In the genomic region with DNA sequence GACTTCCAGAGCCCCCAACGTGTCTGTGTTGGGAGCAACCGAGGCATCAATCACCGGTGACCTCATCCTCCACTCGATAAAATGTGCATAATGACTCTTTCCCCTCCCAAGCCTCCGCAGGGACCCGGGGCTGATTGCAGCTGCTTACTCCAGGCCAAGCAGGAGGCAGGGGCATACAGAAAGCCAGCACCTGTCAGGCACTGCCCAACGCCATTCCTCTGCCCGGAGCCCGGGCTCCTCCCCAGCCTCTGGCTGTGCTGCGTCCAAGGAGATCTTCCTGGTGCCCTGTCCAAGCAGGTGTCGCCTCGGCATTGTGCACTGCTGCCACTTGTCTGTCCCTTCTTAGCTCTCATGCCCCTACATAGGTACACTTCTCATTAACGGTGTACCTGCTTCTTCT, we compare ENCODE assay signal across 20 cellular contexts.
"Had no signal": no experiment of that assay in that cellular context is flagged by ENCODE, and none has a peak within 500 bp of the region (broad histone marks: within the 10 kb centered on the region; RNA-seq: fewer than 3 reads in every experiment).

No MANE protein-coding gene starts in this region.

- H3K27me3 ChIP-seq: colonic mucosa, foreskin keratinocyte had no signal

- H3K4me1 ChIP-seq: colonic mucosa, foreskin keratinocyte, prostate gland had no signal

- H3K4me3 Mint-ChIP-seq: activated CD4-positive, alpha-beta T cell treated with anti-CD3 and anti-CD28 coated beads, Interleukin-2, amount 10 ng/mL, durations not matched to agents 24 days and 14 days; activated CD8-positive, alpha-beta T cell treated with anti-CD3 and anti-CD28 coated beads, Interleukin-2, amount 10 ng/mL, durations not matched to agents 7 days and 5 days; activated naive CD4-positive, alpha-beta T cell treated with anti-CD3 and anti-CD28 coated beads, Interleukin-2, amount 10 ng/mL, durations not matched to agents 7 days and 5 days; activated naive CD8-positive, alpha-beta T cell treated with anti-CD3 and anti-CD28 coated beads, Interleukin-2, amount 50 U/mL, for 24 hours; activated T-cell treated with anti-CD3 and anti-CD28 coated beads, Interleukin-2, amount 50 U/mL, for 4 hours; central memory CD8-positive, alpha-beta T cell; endodermal cell; stimulated activated naive CD8-positive, alpha-beta T cell treated with anti-CD3 and anti-CD28 coated beads, Interleukin-15, amount 100 ng/mL, for 72 hours; type B pancreatic cell had no signal

- H3K36me3 Mint-ChIP-seq: activated naive CD4-positive, alpha-beta T cell treated with anti-CD3 and anti-CD28 coated beads, Interleukin-2, amount 10 ng/mL, durations not matched to agents 7 days and 5 days; type B pancreatic cell had no signal

- ATAC-seq: activated CD8-positive, alpha-beta T cell treated with anti-CD3 and anti-CD28 coated beads, Interleukin-2, amount 10 ng/mL, durations not matched to agents 7 days and 5 days; activated naive CD8-positive, alpha-beta T cell treated with anti-CD3 and anti-CD28 coated beads, Interleukin-2, amount 50 U/mL, for 24 hours; activated T-cell treated with anti-CD3 and anti-CD28 coated beads, Interleukin-2, amount 50 U/mL, for 4 hours; foreskin keratinocyte; left lung; right cardiac atrium; stimulated activated naive CD8-positive, alpha-beta T cell treated with anti-CD3 and anti-CD28 coated beads, Interleukin-15, amount 100 ng/mL, for 72 hours had no signal

- H3K9me3 ChIP-seq: colonic mucosa, left lung, prostate gland had no signal

- H3K27ac ChIP-seq: colonic mucosa, foreskin keratinocyte, left lung, prostate gland had no signal

- H3K27me3 Mint-ChIP-seq: activated naive CD4-positive, alpha-beta T cell treated with anti-CD3 and anti-CD28 coated beads, Interleukin-2, amount 10 ng/mL, durations not matched to agents 7 days and 5 days; activated naive CD8-positive, alpha-beta T cell treated with anti-CD3 and anti-CD28 coated beads, Interleukin-2, amount 50 U/mL, for 24 hours; stimulated activated naive CD8-positive, alpha-beta T cell treated with anti-CD3 and anti-CD28 coated beads, Interleukin-15, amount 100 ng/mL, for 72 hours had no signal

- DNase-seq: activated CD4-positive, alpha-beta T cell treated with anti-CD3 and anti-CD28 coated beads, Interleukin-2, amount 10 ng/mL, durations not matched to agents 24 days and 14 days; activated CD8-positive, alpha-beta T cell treated with anti-CD3 and anti-CD28 coated beads, Interleukin-2, amount 10 ng/mL, durations not matched to agents 7 days and 5 days; activated effector memory CD4-positive, alpha-beta T cell treated with Interleukin-2 at 50 U/mL for 16 hours; activated naive CD4-positive, alpha-beta T cell treated with anti-CD3 and anti-CD28 coated beads, Interleukin-2, amount 10 ng/mL, durations not matched to agents 7 days and 5 days; activated naive CD8-positive, alpha-beta T cell treated with anti-CD3 and anti-CD28 coated beads, Interleukin-2, amount 50 U/mL, for 24 hours; activated T-cell treated with anti-CD3 and anti-CD28 coated beads, Interleukin-2, amount 50 U/mL, for 4 hours; anterior cingulate cortex; colonic mucosa; endodermal cell; foreskin keratinocyte; mammary epithelial cell; midbrain; stimulated activated naive CD8-positive, alpha-beta T cell treated with anti-CD3 and anti-CD28 coated beads, Interleukin-15, amount 100 ng/mL, for 72 hours; T1000 had no signal

- H3K36me3 ChIP-seq: colonic mucosa, left lung, prostate gland had no signal

- H3K4me3 ChIP-seq: colonic mucosa, left lung, prostate gland, skin epidermis had no signal

- H3K9me3 Mint-ChIP-seq: activated CD4-positive, alpha-beta T cell treated with anti-CD3 and anti-CD28 coated beads, Interleukin-2, amount 10 ng/mL, durations not matched to agents 24 days and 14 days; activated naive CD4-positive, alpha-beta T cell treated with anti-CD3 and anti-CD28 coated beads, Interleukin-2, amount 10 ng/mL, durations not matched to agents 7 days and 5 days; activated T-cell treated with anti-CD3 and anti-CD28 coated beads, Interleukin-2, amount 50 U/mL, for 4 hours; central memory CD8-positive, alpha-beta T cell; endodermal cell; stimulated activated naive CD8-positive, alpha-beta T cell treated with anti-CD3 and anti-CD28 coated beads, Interleukin-15, amount 100 ng/mL, for 72 hours; type B pancreatic cell had no signal

- H3K27ac Mint-ChIP-seq: activated CD4-positive, alpha-beta T cell treated with anti-CD3 and anti-CD28 coated beads, Interleukin-2, amount 10 ng/mL, durations not matched to agents 24 days and 14 days; activated CD8-positive, alpha-beta T cell treated with anti-CD3 and anti-CD28 coated beads, Interleukin-2, amount 10 ng/mL, durations not matched to agents 7 days and 5 days; activated naive CD4-positive, alpha-beta T cell treated with anti-CD3 and anti-CD28 coated beads, Interleukin-2, amount 10 ng/mL, durations not matched to agents 7 days and 5 days; activated naive CD8-positive, alpha-beta T cell treated with anti-CD3 and anti-CD28 coated beads, Interleukin-2, amount 50 U/mL, for 24 hours; endodermal cell; type B pancreatic cell had no signal

- H3K4me1 Mint-ChIP-seq: central memory CD8-positive, alpha-beta T cell had no signal
